In the genomic region with DNA sequence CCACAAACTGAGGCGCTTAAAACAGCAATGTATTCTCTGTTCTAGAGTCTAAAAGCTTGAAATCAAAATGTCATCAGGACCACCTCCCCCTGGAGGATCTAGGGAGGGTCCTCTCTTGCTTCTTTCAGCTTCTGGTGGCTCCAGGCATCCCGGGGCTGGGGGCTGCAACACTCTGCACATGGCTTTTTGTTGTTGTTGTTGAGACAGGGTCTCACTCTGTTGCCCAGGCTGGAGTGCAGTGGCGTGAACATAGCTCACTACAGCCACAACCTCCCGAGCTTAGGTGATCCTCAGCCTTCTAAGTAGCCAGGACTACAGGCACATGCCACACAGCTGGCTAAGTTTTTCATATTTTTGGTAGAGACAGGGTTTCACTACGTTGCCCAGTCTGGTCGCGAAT, we compare ENCODE assay signal across 20 cellular contexts. TPM values are rescaled to one million over a fixed set of nuclear protein-coding genes. Genes with fewer than 3 reads are reported as not detected.
DNase-seq lines count a peak whose midpoint lies in the region; ATAC-seq, FAIRE-seq and TF ChIP-seq lines count a peak whose summit lies in the region.
"Had no signal": no experiment of that assay in that cellular context is flagged by ENCODE, and none has a peak within 500 bp of the region (broad histone marks: within the 10 kb centered on the region; RNA-seq: fewer than 3 reads in every experiment).

No MANE protein-coding gene starts in this region.

- ATAC-seq in A549: 0 out of 6 replicates have a peak, but pooled peaks of 1 of the 2 experiments have one; percentile 9

- no peak overlapping the region for H3K4me2 ChIP-seq in A549
- H3K4me2 ChIP-seq in H1 (ENCODE audit: insufficient read depth in 1 of 2, low read depth in 2 of 2, low read length in 2 of 2): no peak overlapping the region

- H3K27ac Mint-ChIP-seq in CD4-positive, alpha-beta memory T cell: peak overlapping the region in 1 of 7 donors; percentile 41
- H3K27ac Mint-ChIP-seq: IgD-negative memory B cell had no signal

- no peaks in the 10 kb centered on the region for H3K36me3 Mint-ChIP-seq in CD4-positive, alpha-beta memory T cell
- H3K36me3 Mint-ChIP-seq: CD8-positive, alpha-beta memory T cell had no signal

- FAIRE-seq in A549 (lab: Jason Lieb, UNC): no peak
- no peak for FAIRE-seq in H1 (lab: Jason Lieb, UNC)

- H3K27ac ChIP-seq in A549 (peak overlapping the region; percentile 30 to 79; a peak in 2 of 6 replicates), HEK293 (ENCODE audit: extremely low read depth, low read depth, low read length) (no peak overlapping the region), H1 (ENCODE audit: low read depth, low read length) (no peak overlapping the region), neutrophil (peak overlapping the region; percentile 96), stomach (no peak overlapping the region)
- H3K27ac ChIP-seq in CD4-positive, alpha-beta memory T cell (ENCODE audit: low read depth, low read length): no peak overlapping the region
- H3K27ac ChIP-seq: HL-60, Peyer's patch had no signal

- POLR2A ChIA-PET in A549 (lab: Yijun Ruan, JAX) (no interaction called here), HEK293 (lab: Yijun Ruan, JAX) (no interaction called here), H1 (lab: Charles Lee; ENCODE audit: partially characterized antibody) (interaction anchor here (1.3 to 2.8 kb wide), 3 partner anchors 10 to 31 kb away, joined by 3 to 7 read pairs (median 6); no protein-coding TSS in a partner anchor)
- POLR2A ChIA-PET in CD4-positive, alpha-beta memory T cell (lab: Charles Lee; ENCODE audit: partially characterized antibody): interaction anchor here (1.2 to 1.9 kb wide), 3 partner anchors 10 to 44 kb away, joined by 4 to 7 read pairs (median 6); partner anchors contain the start of gene LITAF

- no peaks in the 10 kb centered on the region for H4K20me1 ChIP-seq in H1 (replicated peaks in 1 of 2; ENCODE audit: control insufficient read depth in 1 of 2, insufficient read depth in 2 of 2, low read length in 2 of 2)

- peaks cover 20 to 40% (median 28%) of the 10 kb centered on the region in 4 donors for H3K4me1 Mint-ChIP-seq in CD4-positive, alpha-beta memory T cell

- WGBS in A549 (ENCODE audit: missing lambda C conversion rate): 80% methylated on average over 7 of the region's 7 CpGs
- 92% methylated on average over 7 of the region's 7 CpGs; no CpG with 5 or more reads in 1 of the 2 experiments for WGBS in H1 (ENCODE audit: extremely low coverage in 1 of 2, insufficient coverage in 1 of 2, insufficient read length in 1 of 2, insufficient replicate concordance in 2 of 2, low coverage in 1 of 2, low lambda C conversion rate in 2 of 2, missing lambda C conversion rate in 1 of 2), 2 experiments
- WGBS in stomach, 5 donors: 89 to 93% (median 92%) methylated on average over 6 to 7 of the region's 7 CpGs

- TF ChIP-seq EP300 in A549 (IDR thresholded peaks at IDR 0.05): no peak
- TF ChIP-seq EP300 in H1 (IDR thresholded peaks at IDR 0.05; ENCODE audit: borderline replicate concordance in 1 of 2, low read depth in 2 of 2, low read length in 2 of 2): no peak
- TF ChIP-seq EP300 in stomach (IDR thresholded peaks at IDR 0.05): no peak

- TF ChIP-seq CTCF in A549 (IDR thresholded peaks at IDR 0.05): no peak
- TF ChIP-seq CTCF in HEK293 (tag by site-specific recombination; IDR thresholded peaks at IDR 0.05): no peak
- no peak for TF ChIP-seq CTCF in H1 (IDR thresholded peaks at IDR 0.05; ENCODE audit: control extremely low read depth in 1 of 3, insufficient read depth in 1 of 3, low read depth in 1 of 3, low read length in 3 of 3)
- TF ChIP-seq CTCF in neutrophil (IDR thresholded peaks at IDR 0.05): no peak
- no peak for TF ChIP-seq CTCF in stomach (IDR thresholded peaks at IDR 0.05)

- peak overlapping the region; percentile 9; the same call in 1 of the 2 replicates for H2BK12ac ChIP-seq in H1 (ENCODE audit: low read depth, low read length)

- no peaks in the 10 kb centered on the region for H3K79me2 ChIP-seq in H1 (ENCODE audit: control insufficient read depth in 1 of 2, insufficient read depth in 2 of 2, low read length in 2 of 2)

- no peaks in the 10 kb centered on the region for H3K27me3 Mint-ChIP-seq in CD4-positive, alpha-beta memory T cell
- H3K27me3 Mint-ChIP-seq: CD8-positive, alpha-beta memory T cell; IgD-negative memory B cell had no signal

- H3K9me3 Mint-ChIP-seq in CD4-positive, alpha-beta memory T cell: no peaks in the 10 kb centered on the region
- H3K9me3 Mint-ChIP-seq: CD8-positive, alpha-beta memory T cell; IgD-negative memory B cell had no signal

- no peak overlapping the region for H2BK5ac ChIP-seq in H1 (ENCODE audit: low read depth, low read length)

- TF ChIP-seq RAD21 in A549 (conservative IDR thresholded peaks at IDR 0.05 in 1 of 2, IDR thresholded peaks at IDR 0.05 in 1 of 2): no peak
- no peak for TF ChIP-seq RAD21 in H1 (IDR thresholded peaks at IDR 0.05 in 1 of 2, conservative IDR thresholded peaks at IDR 0.05 in 1 of 2; ENCODE audit: low read depth in 2 of 2, low read length in 2 of 2)

- no peaks in the 10 kb centered on the region for H3K9me3 ChIP-seq in A549
- H3K9me3 ChIP-seq in HEK293 (ENCODE audit: control insufficient read depth, insufficient read depth, low read depth, low read length): no peaks in the 10 kb centered on the region
- H3K9me3 ChIP-seq in H1 (ENCODE audit: insufficient read depth in 2 of 2, low read depth in 1 of 2, low read length in 1 of 2): no peaks in the 10 kb centered on the region
- H3K9me3 ChIP-seq in neutrophil: no peaks in the 10 kb centered on the region
- H3K9me3 ChIP-seq in CD4-positive, alpha-beta memory T cell (ENCODE audit: control insufficient read depth in 1 of 2, low read length in 2 of 2): no peaks in the 10 kb centered on the region
- no peaks in the 10 kb centered on the region for H3K9me3 ChIP-seq in stomach
- H3K9me3 ChIP-seq: MG63, Peyer's patch had no signal

- H3K4me1 ChIP-seq in A549: peaks cover 26% of the 10 kb centered on the region
- no peaks in the 10 kb centered on the region for H3K4me1 ChIP-seq in HEK293 (ENCODE audit: control insufficient read depth, insufficient read depth, low read length)
- peaks cover 0 to 14% (median 10%) of the 10 kb centered on the region in 4 experiments; a peak in 6 of 7 replicates for H3K4me1 ChIP-seq in H1 (replicated peaks in 1 of 4; ENCODE audit: control insufficient read depth in 3 of 4, insufficient read depth in 4 of 4, low read length in 3 of 4)
- peaks cover 93 to 96% of the 10 kb centered on the region in 2 experiments for H3K4me1 ChIP-seq in neutrophil (ENCODE audit: control insufficient read depth in 1 of 2, insufficient read depth in 1 of 2, low read depth in 1 of 2, low read length in 1 of 2)
- H3K4me1 ChIP-seq in CD4-positive, alpha-beta memory T cell (ENCODE audit: insufficient read depth, low read length): peaks cover 8% of the 10 kb centered on the region
- H3K4me1 ChIP-seq in stomach: peaks cover 8 to 63% (median 27%) of the 10 kb centered on the region in 4 donors

- H3K23ac ChIP-seq in H1 (ENCODE audit: insufficient read length): no peak overlapping the region

- no peak overlapping the region for H2BK120ac ChIP-seq in H1 (replicated peaks; ENCODE audit: low read depth, low read length)

- H3K9ac ChIP-seq in H1 (replicated peaks in 1 of 4; ENCODE audit: extremely low read depth in 1 of 4, low read depth in 3 of 4, low read length in 3 of 4): no peak overlapping the region

- H2BK20ac ChIP-seq in H1 (ENCODE audit: low read length): no peak overlapping the region

- no peak overlapping the region for H4K91ac ChIP-seq in H1 (replicated peaks; ENCODE audit: insufficient read length, low read length)

- TF ChIP-seq POLR2A in A549 (IDR thresholded peaks at IDR 0.05; ENCODE audit: low read length) (no peak), H1 (IDR thresholded peaks at IDR 0.05; ENCODE audit: control extremely low read depth in 1 of 2, low read depth in 2 of 2, low read length in 2 of 2) (no peak), stomach (IDR thresholded peaks at IDR 0.05) (no peak)

- H2BK15ac ChIP-seq in H1 (ENCODE audit: low read length): no peak overlapping the region

- DNase-seq in A549 (ENCODE audit: low read depth in 1 of 2, low spot score in 1 of 2) (no peak), H1 (ENCODE audit: low read depth in 1 of 2, low spot score in 2 of 2) (no peak), stomach (no peak), cortex of kidney (lab: John Stamatoyannopoulos, UW) (no peak)
- DNase-seq in CD4-positive, alpha-beta memory T cell: no peak
- DNase-seq: CD8-positive, alpha-beta memory T cell; DMS53; H7; Kasumi-1; MG63; NCI-H1092; NCI-H2081 treated with DMSO at 0.1 percent for 48 hours; NCI-H748 treated with DMSO at 0.1 percent for 48 hours; NK-92 treated with Interleukin-12 subunit alpha and Interleukin-12 subunit beta, amount 100 ng/mL, for 24 hours; Peyer's patch; Right ventricle myocardium superior had no signal

- no peaks in the 10 kb centered on the region for H3K36me3 ChIP-seq in HEK293 (ENCODE audit: control insufficient read depth in 2 of 2, insufficient read depth in 1 of 2, low read length in 2 of 2)
- no peaks in the 10 kb centered on the region for H3K36me3 ChIP-seq in H1 (ENCODE audit: control insufficient read depth in 2 of 4, insufficient read depth in 4 of 4, low read length in 3 of 4)
- no peaks in the 10 kb centered on the region for H3K36me3 ChIP-seq in neutrophil
- H3K36me3 ChIP-seq in CD4-positive, alpha-beta memory T cell (ENCODE audit: insufficient read depth, low read length): no peaks in the 10 kb centered on the region
- H3K36me3 ChIP-seq in stomach: no peaks in the 10 kb centered on the region
- H3K36me3 ChIP-seq: MG63, Peyer's patch had no signal

- CTCF ChIA-PET in A549 (lab: Yijun Ruan, JAX): interaction anchor here (0.8 to 1.8 kb wide), 3 partner anchors 9 to 46 kb away, joined by 3 to 4 read pairs (median 3); no protein-coding TSS in a partner anchor
- CTCF ChIA-PET in HEK293 (lab: Yijun Ruan, JAX): interaction anchor here (1.1 to 1.4 kb wide), 2 partner anchors 9 to 224 kb away, joined by 3 to 4 read pairs; no protein-coding TSS in a partner anchor
- CTCF ChIA-PET in H1 (lab: Charles Lee; ENCODE audit: partially characterized antibody): interaction anchor here (0.8 to 3.0 kb wide), 6 partner anchors 10 to 235 kb away, joined by 3 to 11 read pairs (median 6); no protein-coding TSS in a partner anchor
- CTCF ChIA-PET in CD4-positive, alpha-beta memory T cell (lab: Charles Lee; ENCODE audit: partially characterized antibody): interaction anchor here (0.7 to 2.2 kb wide), 3 partner anchors 9 to 94 kb away, joined by 4 to 7 read pairs (median 4); no protein-coding TSS in a partner anchor

- H2AFZ ChIP-seq in H1 (ENCODE audit: low read length): no peak overlapping the region

- H2AK5ac ChIP-seq in H1 (ENCODE audit: low read depth, low read length): no peak overlapping the region; the same call in 1 of the 2 replicates

- no peak overlapping the region for H3K4me3 Mint-ChIP-seq in CD4-positive, alpha-beta memory T cell
- H3K4me3 Mint-ChIP-seq: CD8-positive, alpha-beta memory T cell had no signal

- H3K4me3 ChIP-seq in A549 (no peak overlapping the region), HEK293 (ENCODE audit: low read depth, low read length) (no peak overlapping the region), H1 (ENCODE audit: extremely low read depth in 1 of 4, insufficient read depth in 2 of 4, low read depth in 3 of 4, low read length in 4 of 4) (no peak overlapping the region), neutrophil (ENCODE audit: low read depth in 1 of 2, low read length in 1 of 2) (no peak overlapping the region), stomach (no peak overlapping the region)
- no peak overlapping the region for H3K4me3 ChIP-seq in CD4-positive, alpha-beta memory T cell (ENCODE audit: low read length in 2 of 2)
- H3K4me3 ChIP-seq: MG63, Peyer's patch had no signal

- H4K5ac ChIP-seq in H1 (ENCODE audit: insufficient read length, low read depth, low read length): no peak overlapping the region

- intact Hi-C loops in CD4-positive, alpha-beta memory T cell (cut with micrococcal nuclease): no loop called here
- intact Hi-C loops in stomach (cut with DNase I; ENCODE audit: low total_unique reads): no loop called here

- no peak overlapping the region for H3K18ac ChIP-seq in H1 (ENCODE audit: extremely low read depth, low read length)

- H3K56ac ChIP-seq in H1 (replicated peaks; ENCODE audit: insufficient read length, low read depth, low read length): no peak overlapping the region

- H3K23me2 ChIP-seq in H1 (ENCODE audit: low read depth, low read length): 0 out of 2 replicates have a peak, but pooled peaks cover 2% of the 10 kb centered on the region

- H4K8ac ChIP-seq in H1 (ENCODE audit: extremely low read depth, insufficient read depth, low read length): no peak overlapping the region

- no peak overlapping the region for H3K4ac ChIP-seq in H1 (replicated peaks; ENCODE audit: insufficient read length, low read depth, low read length)

- no peaks in the 10 kb centered on the region; the same call in 1 of the 2 replicates for H3K79me1 ChIP-seq in H1 (ENCODE audit: low read depth, low read length)

- H3K14ac ChIP-seq in H1 (ENCODE audit: insufficient read length): no peak overlapping the region

- no peaks in the 10 kb centered on the region for H3K27me3 ChIP-seq in H1 (replicated peaks in 1 of 4; ENCODE audit: control insufficient read depth in 3 of 4, extremely low read depth in 1 of 4, insufficient read depth in 3 of 4, low read length in 3 of 4)
- no peaks in the 10 kb centered on the region for H3K27me3 ChIP-seq in neutrophil
- no peaks in the 10 kb centered on the region for H3K27me3 ChIP-seq in CD4-positive, alpha-beta memory T cell (ENCODE audit: insufficient read depth, low read length)
- H3K27me3 ChIP-seq in stomach: no peaks in the 10 kb centered on the region
- H3K27me3 ChIP-seq: MG63, Peyer's patch had no signal

RNA-seq across cellular contexts. Expression of gene SNN, which starts 37.0 kb away (rescaled TPM):
- polyA plus RNA-seq in A549 (2011; rRNA removed) (6.3 and 6.7 TPM in 2 replicates), A549 (2017; fragmentation: RNase III; extraction: RNeasy Plus Mini Kit Qiagen cat#74134 plus additional on column Dnase treatment) (8.9 to 10.7 TPM (median 9.7 TPM) in 3 replicates), H1 (2011; rRNA removed) (37.4 and 53.4 TPM in 2 replicates), stomach (10 to 100 TPM in 2 of 3 donors, 1 to 10 TPM in 1; 8.5 to 14.0 (median 11.3) TPM)
- 5.9 and 8.5 TPM in 2 replicates for polyA plus RNA-seq in A549 (2012; cell fraction: cytosol; rRNA removed)
- polyA plus RNA-seq in A549 (2012; cell fraction: nucleus; rRNA removed): 3.6 and 5.0 TPM in 2 replicates
- 4.3 and 4.4 TPM in 2 replicates for polyA minus RNA-seq in A549 (2011; rRNA and poly(A)+ RNA removed)
- 60.6 and 66.9 TPM in 2 replicates for total RNA-seq in H1 (2021; fragmentation: NEBNext Ultra II Directional; extraction: Animal tissue kit (Norgen Biotek cat#: 25700))
- polyA plus RNA-seq in H1 (2011; cell fraction: cytosol; rRNA removed): 52.8 TPM
- polyA plus RNA-seq in H1 (2011; cell fraction: nucleus; rRNA removed): 43.9 TPM
- polyA plus RNA-seq in H1 (2012, experiment 1 of 2): 51.0 to 60.1 TPM (median 55.9 TPM) in 4 replicates
- polyA plus RNA-seq in H1 (2012, experiment 2 of 2): 48.7 TPM
- 34.2 TPM for polyA plus RNA-seq in H1 (2013, experiment 1 of 2)
- 39.2 TPM for polyA plus RNA-seq in H1 (2013, experiment 2 of 2)
- 33.4 and 34.6 TPM in 2 replicates for polyA minus RNA-seq in H1 (2011; rRNA and poly(A)+ RNA removed)
- polyA minus RNA-seq in H1 (2011; cell fraction: cytosol; rRNA and poly(A)+ RNA removed): 23.3 TPM
- 24.7 TPM for polyA minus RNA-seq in H1 (2011; cell fraction: nucleus; rRNA and poly(A)+ RNA removed)
- total RNA-seq in CD4-positive, alpha-beta memory T cell: 10 to 100 TPM; 19.2 to 20.4 TPM
- polyA plus RNA-seq in CD4-positive, alpha-beta memory T cell: 10 to 100 TPM; 16.1 to 16.7 TPM
- 10 to 100 TPM in 4 of 5 donors, 1 to 10 TPM in 1; 2.9 to 25.0 (median 16.0) TPM for total RNA-seq in stomach

RNA-seq across cellular contexts. Expression of gene LITAF, which starts 44.5 kb away (rescaled TPM):
- polyA plus RNA-seq in A549 (2011; rRNA removed) (197 and 216 TPM in 2 replicates), A549 (2017; fragmentation: RNase III; extraction: RNeasy Plus Mini Kit Qiagen cat#74134 plus additional on column Dnase treatment) (197 to 227 TPM (median 218 TPM) in 3 replicates), H1 (2011; rRNA removed) (205 and 315 TPM in 2 replicates), stomach (100 to 1,000 TPM in 2 of 3 donors, 10 to 100 TPM in 1; 43.7 to 124 (median 118) TPM)
- 250 and 441 TPM in 2 replicates for polyA plus RNA-seq in A549 (2012; cell fraction: cytosol; rRNA removed)
- polyA plus RNA-seq in A549 (2012; cell fraction: nucleus; rRNA removed): 173 and 229 TPM in 2 replicates
- polyA minus RNA-seq in A549 (2011; rRNA and poly(A)+ RNA removed): 215 and 242 TPM in 2 replicates
- total RNA-seq in H1 (2021; fragmentation: NEBNext Ultra II Directional; extraction: Animal tissue kit (Norgen Biotek cat#: 25700)): 160 and 165 TPM in 2 replicates
- polyA plus RNA-seq in H1 (2011; cell fraction: cytosol; rRNA removed): 150 TPM
- 185 TPM for polyA plus RNA-seq in H1 (2011; cell fraction: nucleus; rRNA removed)
- polyA plus RNA-seq in H1 (2012, experiment 1 of 2): 80.9 to 155 TPM (median 121 TPM) in 4 replicates
- 82.5 TPM for polyA plus RNA-seq in H1 (2012, experiment 2 of 2)
- polyA plus RNA-seq in H1 (2013, experiment 1 of 2): 77.3 TPM
- 80.0 TPM for polyA plus RNA-seq in H1 (2013, experiment 2 of 2)
- 140 and 174 TPM in 2 replicates for polyA minus RNA-seq in H1 (2011; rRNA and poly(A)+ RNA removed)
- 85.9 TPM for polyA minus RNA-seq in H1 (2011; cell fraction: cytosol; rRNA and poly(A)+ RNA removed)
- polyA minus RNA-seq in H1 (2011; cell fraction: nucleus; rRNA and poly(A)+ RNA removed): 78.8 TPM
- 100 to 1,000 TPM; 155 to 157 TPM for total RNA-seq in CD4-positive, alpha-beta memory T cell
- 100 to 1,000 TPM; 343 to 496 TPM for polyA plus RNA-seq in CD4-positive, alpha-beta memory T cell
- total RNA-seq in stomach: 100 to 1,000 TPM in 1 of 5 donors, 10 to 100 TPM in 3, 1 to 10 TPM in 1; 9.8 to 211 (median 46.6) TPM

Comparison
In these comparisons a context has a peak if more than half of its experiments do, and no peak if none do; other contexts are left out.
1. H3K27ac ChIP-seq: peak in A549 (2 of 2) and neutrophil (single experiment); none in HEK293 (single experiment), H1 (single experiment), CD4-positive, alpha-beta memory T cell (single experiment) and stomach (0 of 5).
2. POLR2A ChIA-PET loops: an anchor here in H1 (1.3 to 2.8 kb wide) and CD4-positive, alpha-beta memory T cell (1.2 to 1.9 kb wide); none called in A549 and HEK293.